Comparison of ENCODE assay signal across 15 cellular contexts in the genomic region with DNA sequence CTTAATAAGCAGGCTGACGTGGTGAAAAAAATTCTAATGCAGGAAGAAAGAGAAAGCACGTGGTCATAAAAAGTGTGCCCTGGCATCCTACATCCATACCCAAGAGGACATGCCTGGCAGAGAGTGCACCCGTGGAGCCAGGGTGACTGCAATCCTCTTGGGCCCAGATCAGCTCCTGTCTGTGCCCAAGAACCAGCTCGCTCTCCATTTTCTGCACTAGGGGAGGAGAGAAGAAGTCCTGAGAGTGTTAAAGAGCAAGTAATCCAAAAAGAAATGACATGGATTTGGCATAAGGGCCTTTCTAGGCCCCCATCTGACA.
DNase-seq lines count a peak whose midpoint lies in the region; ATAC-seq and FAIRE-seq lines count a peak whose summit lies in the region.
"Had no signal": no experiment of that assay in that cellular context is flagged by ENCODE, and none has a peak within 500 bp of the region (broad histone marks: within the 10 kb centered on the region; RNA-seq: fewer than 3 reads in every experiment).

No MANE protein-coding gene starts in this region.

- peaks cover 6% of the 10 kb centered on the region for H3K4me1 ChIP-seq in HUES64 (ENCODE audit: insufficient read depth, low read length)

- ATAC-seq in activated naive CD8-positive, alpha-beta T cell treated with anti-CD3 and anti-CD28 coated beads, Interleukin-2, amount 50 U/mL, for 24 hours: no peak
- peak in 1 of 2 donors; percentile 17 for ATAC-seq in naive thymus-derived CD8-positive, alpha-beta T cell

- peak overlapping the region; percentile 96 for H3K27ac Mint-ChIP-seq in activated naive CD8-positive, alpha-beta T cell treated with anti-CD3 and anti-CD28 coated beads, Interleukin-2, amount 50 U/mL, for 24 hours
- peak overlapping the region in 1 of 10 donors; percentile 94 for H3K27ac Mint-ChIP-seq in naive thymus-derived CD8-positive, alpha-beta T cell
- H3K27ac Mint-ChIP-seq: type B pancreatic cell had no signal

- peak overlapping the region; percentile 81 for H3K4me3 Mint-ChIP-seq in activated naive CD8-positive, alpha-beta T cell treated with anti-CD3 and anti-CD28 coated beads, Interleukin-2, amount 50 U/mL, for 24 hours
- H3K4me3 Mint-ChIP-seq in naive thymus-derived CD8-positive, alpha-beta T cell: peak overlapping the region in 9 of 10 donors; percentile 72 to 93 (median 82)

- peaks cover 10% of the 10 kb centered on the region for H3K36me3 Mint-ChIP-seq in activated naive CD8-positive, alpha-beta T cell treated with anti-CD3 and anti-CD28 coated beads, Interleukin-2, amount 50 U/mL, for 24 hours (ENCODE audit: low read depth)
- H3K36me3 Mint-ChIP-seq in naive thymus-derived CD8-positive, alpha-beta T cell: peaks cover 0 to 5% (median 0%) of the 10 kb centered on the region in 3 donors
- H3K36me3 Mint-ChIP-seq: type B pancreatic cell had no signal

- no peaks in the 10 kb centered on the region for H3K36me3 ChIP-seq in HUES64 (ENCODE audit: insufficient read depth, low read length)
- H3K36me3 ChIP-seq: esophagus squamous epithelium, ovary had no signal

- peaks cover 14% of the 10 kb centered on the region for H3K9me3 Mint-ChIP-seq in activated naive CD8-positive, alpha-beta T cell treated with anti-CD3 and anti-CD28 coated beads, Interleukin-2, amount 50 U/mL, for 24 hours
- peaks cover 0 to 2% (median 0%) of the 10 kb centered on the region in 9 donors for H3K9me3 Mint-ChIP-seq in naive thymus-derived CD8-positive, alpha-beta T cell

- H3K4me3 ChIP-seq in HUES64 (ENCODE audit: low read length): peak overlapping the region; percentile 46; the same call in 1 of the 2 replicates
- H3K4me3 ChIP-seq: ovary had no signal

- H3K27me3 Mint-ChIP-seq in activated naive CD8-positive, alpha-beta T cell treated with anti-CD3 and anti-CD28 coated beads, Interleukin-2, amount 50 U/mL, for 24 hours: peaks cover 4% of the 10 kb centered on the region
- peaks cover 0 to 2% (median 0%) of the 10 kb centered on the region in 5 donors for H3K27me3 Mint-ChIP-seq in naive thymus-derived CD8-positive, alpha-beta T cell

- H3K9me3 ChIP-seq in HUES64 (ENCODE audit: insufficient read depth, low read depth, low read length): no peaks in the 10 kb centered on the region
- H3K9me3 ChIP-seq: esophagus squamous epithelium, ovary had no signal

- DNase-seq in activated CD8-positive, alpha-beta memory T cell treated with anti-CD3 and anti-CD28 coated beads for 24 hours: peak; percentile 72
- DNase-seq in activated CD8-positive, alpha-beta memory T cell treated with anti-CD3 and anti-CD28 coated beads, Interleukin-2, amount 50 U/mL, for 48 hours: no peak
- DNase-seq in activated naive CD8-positive, alpha-beta T cell treated with anti-CD3 and anti-CD28 coated beads, Interleukin-2, amount 50 U/mL, for 24 hours: no peak
- DNase-seq in naive thymus-derived CD8-positive, alpha-beta T cell: no peak
- DNase-seq in NCI-H1092 (lab: John Stamatoyannopoulos, UW) (no peak), NCI-H2196 (lab: John Stamatoyannopoulos, UW; ENCODE audit: unreplicated experiment) (no peak), HTR-8/SVneo (ENCODE audit: insufficient read length, low spot score) (no peak)
- DNase-seq: ACHN, esophagus squamous epithelium, hippocampal formation, NCI-H446, ovary had no signal

- peaks cover 40% of the 10 kb centered on the region for H3K4me1 Mint-ChIP-seq in activated naive CD8-positive, alpha-beta T cell treated with anti-CD3 and anti-CD28 coated beads, Interleukin-2, amount 50 U/mL, for 24 hours
- peaks cover 7 to 21% (median 11%) of the 10 kb centered on the region in 4 donors for H3K4me1 Mint-ChIP-seq in naive thymus-derived CD8-positive, alpha-beta T cell

- 34% methylated on average over 3 of the region's 4 CpGs for WGBS in HUES64

- peak overlapping the region; percentile 60 for H3K9ac ChIP-seq in HUES64 (ENCODE audit: low read depth, low read length)

- no peak for FAIRE-seq in HTR-8/SVneo (lab: Jason Lieb, UNC)
- FAIRE-seq: RCC 7860 had no signal

- peak overlapping the region; percentile 50; the same call in 1 of the 2 replicates for H3K27ac ChIP-seq in HUES64 (ENCODE audit: low read depth, low read length)
- H3K27ac ChIP-seq: esophagus squamous epithelium, ovary had no signal

- 0 out of 2 replicates have a peak, but pooled peaks cover 4% of the 10 kb centered on the region for H3K27me3 ChIP-seq in HUES64 (ENCODE audit: insufficient read depth, low read length)
- H3K27me3 ChIP-seq: esophagus squamous epithelium, ovary had no signal

- POLR2A ChIA-PET in naive thymus-derived CD8-positive, alpha-beta T cell (lab: Charles Lee): interaction anchor here (0.6 to 0.7 kb wide), 2 partner anchors 9 to 184 kb away, joined by 5 to 7 read pairs; no protein-coding TSS in a partner anchor
